In genomic region chr20:1895674-1896496, GRCh38 we compare ENCODE assay signal across 8 cellular contexts. TPM values are rescaled to one million over a fixed set of nuclear protein-coding genes. Genes with fewer than 3 reads are reported as not detected.
DNase-seq lines count a peak whose midpoint lies in the region; ATAC-seq and TF ChIP-seq lines count a peak whose summit lies in the region.

No MANE protein-coding gene starts in this region.

- H3K9me3 Mint-ChIP-seq in CD4-positive, alpha-beta memory T cell: no peaks in the 10 kb centered on the region
- no peaks in the 10 kb centered on the region for H3K9me3 Mint-ChIP-seq in endodermal cell

- no peak for TF ChIP-seq CTCF in endodermal cell (conservative IDR thresholded peaks at IDR 0.05)

- peak overlapping the region; percentile 31 to 72 (median 47) for H3K4me3 Mint-ChIP-seq in CD4-positive, alpha-beta memory T cell
- peak overlapping the region; percentile 62 for H3K4me3 Mint-ChIP-seq in endodermal cell

- peak overlapping the region in 1 of 2 donors; percentile 29 for H3K4me3 ChIP-seq in CD4-positive, alpha-beta memory T cell (ENCODE audit: low read length in 2 of 2)
- peak overlapping the region; percentile 74 for H3K4me3 ChIP-seq in endodermal cell (ENCODE audit: low read length)
- H3K4me3 ChIP-seq in mucosa of stomach (ENCODE audit: low read length): peak overlapping the region; percentile 47

- POLR2A ChIA-PET in CD4-positive, alpha-beta memory T cell (lab: Charles Lee; ENCODE audit: partially characterized antibody): no interaction called here

- no peaks in the 10 kb centered on the region for H3K36me3 Mint-ChIP-seq in CD4-positive, alpha-beta memory T cell
- H3K36me3 Mint-ChIP-seq in endodermal cell (ENCODE audit: low read depth): no peaks in the 10 kb centered on the region

- H3K27ac Mint-ChIP-seq in CD4-positive, alpha-beta memory T cell: no peak overlapping the region
- H3K27ac Mint-ChIP-seq in endodermal cell: peak overlapping the region; percentile 5

- CTCF ChIA-PET in CD4-positive, alpha-beta memory T cell (lab: Charles Lee; ENCODE audit: partially characterized antibody): no interaction called here

- intact Hi-C loops in CD4-positive, alpha-beta memory T cell (cut with micrococcal nuclease): no loop called here

- H3K27me3 Mint-ChIP-seq in CD4-positive, alpha-beta memory T cell: peaks cover 31 to 50% of the 10 kb centered on the region in 2 donors
- peaks cover 40% of the 10 kb centered on the region for H3K27me3 Mint-ChIP-seq in endodermal cell (ENCODE audit: insufficient read depth)

- 21 to 26% methylated on average over 9 to 24 of the region's 24 CpGs for WGBS in endodermal cell (ENCODE audit: insufficient coverage in 1 of 2, insufficient read length in 1 of 2), 2 experiments

- no peak for DNase-seq in CD4-positive, alpha-beta memory T cell
- DNase-seq in NCI-H526 treated with DMSO at 0.1 percent for 48 hours (lab: John Stamatoyannopoulos, UW): peak; percentile 67
- peak; percentile 78 for DNase-seq in endodermal cell

- peaks cover 5% of the 10 kb centered on the region for H3K4me1 ChIP-seq in CD4-positive, alpha-beta memory T cell (ENCODE audit: insufficient read depth, low read length)
- H3K4me1 ChIP-seq in endodermal cell (ENCODE audit: control insufficient read depth, insufficient read depth, low read length) (peaks cover 5% of the 10 kb centered on the region), mucosa of stomach (ENCODE audit: control insufficient read depth, insufficient read depth, low read length) (peaks cover 9% of the 10 kb centered on the region)

- H3K27me3 ChIP-seq in CD4-positive, alpha-beta memory T cell (ENCODE audit: insufficient read depth, low read length): peaks cover 6% of the 10 kb centered on the region
- H3K27me3 ChIP-seq in endodermal cell (ENCODE audit: control insufficient read depth, insufficient read depth, low read length, poor library complexity, severe bottlenecking) (peaks cover 26% of the 10 kb centered on the region), mucosa of stomach (ENCODE audit: control insufficient read depth, insufficient read depth, low read length) (peaks cover 23% of the 10 kb centered on the region)

- no peak for ATAC-seq in GM21526 (IDR thresholded peaks at IDR 0.05; ENCODE audit: low FRiP score, unreplicated experiment)
- ATAC-seq in GM18502 (IDR thresholded peaks at IDR 0.05; ENCODE audit: poor library complexity, unreplicated experiment): no peak
- no peak for ATAC-seq in GM18873 (IDR thresholded peaks at IDR 0.05; ENCODE audit: low FRiP score, unreplicated experiment)
- no peak for ATAC-seq in HG03342 (IDR thresholded peaks at IDR 0.05; ENCODE audit: unreplicated experiment)

- no peak overlapping the region for H3K27ac ChIP-seq in CD4-positive, alpha-beta memory T cell (ENCODE audit: low read depth, low read length)
- H3K27ac ChIP-seq in endodermal cell (ENCODE audit: low read depth, low read length): no peak overlapping the region

- H3K4me1 Mint-ChIP-seq in CD4-positive, alpha-beta memory T cell: peaks cover 0 to 10% (median 0%) of the 10 kb centered on the region in 4 donors
- H3K4me1 Mint-ChIP-seq in endodermal cell: peaks cover 39% of the 10 kb centered on the region

- H3K9me3 ChIP-seq in CD4-positive, alpha-beta memory T cell (ENCODE audit: control insufficient read depth in 1 of 2, low read length in 2 of 2): no peaks in the 10 kb centered on the region
- H3K9me3 ChIP-seq in endodermal cell (ENCODE audit: control insufficient read depth, low read length) (no peaks in the 10 kb centered on the region), mucosa of stomach (ENCODE audit: control insufficient read depth, low read length) (no peaks in the 10 kb centered on the region)

- no peaks in the 10 kb centered on the region for H3K36me3 ChIP-seq in CD4-positive, alpha-beta memory T cell (ENCODE audit: insufficient read depth, low read length)
- H3K36me3 ChIP-seq in endodermal cell (ENCODE audit: control insufficient read depth, insufficient read depth, low read length) (no peaks in the 10 kb centered on the region), mucosa of stomach (ENCODE audit: control insufficient read depth, insufficient read depth, low read length) (no peaks in the 10 kb centered on the region)

- no peak overlapping the region for H3K9ac ChIP-seq in endodermal cell (ENCODE audit: extremely low read depth, low read length, poor library complexity, severe bottlenecking)
- H3K9ac ChIP-seq in mucosa of stomach (ENCODE audit: low read length): peak overlapping the region; percentile 66

RNA-seq across cellular contexts. Expression of gene SIRPA, which starts 0.7 kb away (rescaled TPM):
- 1 to 10 TPM; 1.8 to 2.4 TPM for total RNA-seq in CD4-positive, alpha-beta memory T cell
- not detected for polyA plus RNA-seq in CD4-positive, alpha-beta memory T cell
- 1 to 10 TPM; 5.1 to 6.3 TPM for total RNA-seq in endodermal cell
- 11.6 TPM for polyA plus RNA-seq in endodermal cell (2013, experiment 1 of 2)
- polyA plus RNA-seq in endodermal cell (2013, experiment 2 of 2): 11.1 TPM

Comparison
In these comparisons a context has a peak if more than half of its experiments do, and no peak if none do; other contexts are left out.
1. DNase-seq: peak in NCI-H526 treated with DMSO at 0.1 percent for 48 hours (single experiment) and endodermal cell (single experiment); none in CD4-positive, alpha-beta memory T cell (0 of 5).